In genomic region chr21:44428281-44428942, GRCh38 we compare ENCODE assay signal across 9 cellular contexts. TPM values are rescaled to one million over a fixed set of nuclear protein-coding genes. Genes with fewer than 3 reads are reported as not detected.
A peak's percentile ranks its signal among the peaks of the same experiment; 100 is the strongest.
DNase-seq lines count a peak whose midpoint lies in the region; ATAC-seq and TF ChIP-seq lines count a peak whose summit lies in the region.
"Had no signal": no experiment of that assay in that cellular context is flagged by ENCODE, and none has a peak within 500 bp of the region (broad histone marks: within the 10 kb centered on the region; RNA-seq: fewer than 3 reads in every experiment).

No MANE protein-coding gene starts in this region.

- H3K27ac ChIP-seq in GM23338 (ENCODE audit: low read depth) (no peak overlapping the region), OCI-LY7 (ENCODE audit: low read depth, low read length, poor library complexity, severe bottlenecking) (peak overlapping the region; percentile 18), neural progenitor cell (no peak overlapping the region)

- H3K4me2 ChIP-seq in GM23338 (no peak overlapping the region), OCI-LY7 (ENCODE audit: low read length) (peak overlapping the region; percentile 7; the same call in 1 of the 2 replicates), neural progenitor cell (no peak overlapping the region)

- H3K9ac ChIP-seq in neural progenitor cell, result no peak overlapping the region

- H3F3A ChIP-seq in GM23338 (replicated peaks; ENCODE audit: low read depth) (no peaks in the 10 kb centered on the region), neural progenitor cell (ENCODE audit: low read depth) (no peaks in the 10 kb centered on the region)

- H3K36me3 Mint-ChIP-seq in GM23338 (ENCODE audit: low read depth) (peaks cover 4% of the 10 kb centered on the region; the same call in 1 of the 3 replicates), neural progenitor cell (no peaks in the 10 kb centered on the region)

- H2AFZ ChIP-seq in GM23338 (no peak overlapping the region), OCI-LY7 (ENCODE audit: low read length) (peak overlapping the region; percentile 40; the same call in 1 of the 2 replicates), neural progenitor cell (replicated peaks) (no peak overlapping the region)

- no peaks in the 10 kb centered on the region for H3K4me1 ChIP-seq in GM23338 (ENCODE audit: insufficient read depth)
- peaks cover 9% of the 10 kb centered on the region for H3K4me1 ChIP-seq in OCI-LY7 (ENCODE audit: insufficient read depth, low read length, poor library complexity, severe bottlenecking)
- H3K4me1 ChIP-seq in neural progenitor cell, result no peaks in the 10 kb centered on the region

- H3K27me3 Mint-ChIP-seq in GM23338 (ENCODE audit: insufficient read depth, low read depth, poor library complexity), result peaks cover 5% of the 10 kb centered on the region
- H3K27me3 Mint-ChIP-seq in neural progenitor cell (ENCODE audit: insufficient read depth, low read depth), result peaks cover 6% of the 10 kb centered on the region

- intact Hi-C loops in OCI-LY7 (cut with micrococcal nuclease; ENCODE audit: unreplicated experiment), result loop anchor here (5.0 kb wide), 2 partner anchors 86 to 1214 kb away; partner anchors contain the start of gene PCBP3

- DNase-seq in GM23338 (ENCODE audit: low spot score) (peak; percentile 82), OCI-LY7 (ENCODE audit: low spot score) (peak; percentile 86), left lobe of liver (ENCODE audit: low spot score) (peak; percentile 86), middle frontal gyrus (ENCODE audit: extremely low spot score, low spot score) (no peak), neural progenitor cell (ENCODE audit: low spot score) (no peak)
- peak; percentile 69 for DNase-seq in activated T-cell treated with anti-CD3 and anti-CD28 coated beads, Interleukin-2, amount 50 U/mL, for 1 hour
- DNase-seq: IMR-90 had no signal

- H3K4me3 ChIP-seq in GM23338, result no peak overlapping the region
- H3K4me3 ChIP-seq in OCI-LY7 (ENCODE audit: low read depth, low read length, poor library complexity, severe bottlenecking), result no peak overlapping the region
- no peak overlapping the region for H3K4me3 ChIP-seq in neural progenitor cell

- POLR2A ChIA-PET in OCI-LY7 (lab: Charles Lee), result interaction anchor here (0.6 to 1.1 kb wide), 4 partner anchors 75 to 499 kb away, joined by 3 to 6 read pairs (median 4); partner anchors contain the start of genes CFAP410 and TRPM2

- H3K79me2 ChIP-seq in GM23338 (replicated peaks; ENCODE audit: insufficient read depth) (no peaks in the 10 kb centered on the region), OCI-LY7 (ENCODE audit: insufficient read depth, low read depth, low read length) (no peaks in the 10 kb centered on the region), neural progenitor cell (ENCODE audit: low read depth) (no peaks in the 10 kb centered on the region)

- CTCF ChIA-PET in OCI-LY7 (lab: Charles Lee; ENCODE audit: unreplicated experiment), result interaction anchor here (1.1 kb wide), 1 partner anchor 14 kb away, joined by 3 read pairs; no protein-coding TSS in a partner anchor

- ATAC-seq in GM23338 (peak; percentile 50), left lobe of liver (peak; percentile 88), GM21529 (IDR thresholded peaks at IDR 0.05; ENCODE audit: unreplicated experiment) (no peak), HG03045 (IDR thresholded peaks at IDR 0.05; ENCODE audit: unreplicated experiment) (no peak)

- no TSS peak for BruUV-seq in OCI-LY7 (replicated peaks; lab: Mats Ljungman, UMichigan)

- H3K9me3 Mint-ChIP-seq in GM23338, result peaks cover 17% of the 10 kb centered on the region; the same call in 2 of the 3 replicates
- peaks cover 12% of the 10 kb centered on the region for H3K9me3 Mint-ChIP-seq in neural progenitor cell

- H3K27me3 ChIP-seq in GM23338 (ENCODE audit: insufficient read depth), result no peaks in the 10 kb centered on the region
- H3K27me3 ChIP-seq in neural progenitor cell, result no peaks in the 10 kb centered on the region

- TF ChIP-seq CTCF in GM23338 (conservative IDR thresholded peaks at IDR 0.05; ENCODE audit: low read depth in 2 of 2) (no peak), OCI-LY7 (conservative IDR thresholded peaks at IDR 0.05; ENCODE audit: low read length) (no peak), neural progenitor cell (IDR thresholded peaks at IDR 0.05) (no peak)

- H3K36me3 ChIP-seq in GM23338 (ENCODE audit: insufficient read depth) (no peaks in the 10 kb centered on the region), OCI-LY7 (ENCODE audit: insufficient read depth, low read length) (no peaks in the 10 kb centered on the region), neural progenitor cell (no peaks in the 10 kb centered on the region)

- H3K9me3 ChIP-seq in OCI-LY7 (ENCODE audit: low read length), result peaks cover 13% of the 10 kb centered on the region
- H3K9me3 ChIP-seq in neural progenitor cell (ENCODE audit: low read depth), result no peaks in the 10 kb centered on the region

- H3K4me1 Mint-ChIP-seq in GM23338 (no peaks in the 10 kb centered on the region), neural progenitor cell (peaks cover 2% of the 10 kb centered on the region)

- no peak overlapping the region for H3K4me3 Mint-ChIP-seq in GM23338
- no peak overlapping the region for H3K4me3 Mint-ChIP-seq in neural progenitor cell

- H3K9me2 ChIP-seq in GM23338 (ENCODE audit: insufficient read depth) (no peaks in the 10 kb centered on the region), OCI-LY7 (ENCODE audit: insufficient read depth, low read length) (no peaks in the 10 kb centered on the region)

- H3K27ac Mint-ChIP-seq in GM23338 (no peak overlapping the region), neural progenitor cell (no peak overlapping the region)

- no peaks in the 10 kb centered on the region for H4K20me1 ChIP-seq in GM23338 (replicated peaks; ENCODE audit: insufficient read depth)
- no peaks in the 10 kb centered on the region for H4K20me1 ChIP-seq in OCI-LY7 (ENCODE audit: insufficient read depth, low read length)
- no peaks in the 10 kb centered on the region for H4K20me1 ChIP-seq in neural progenitor cell (ENCODE audit: low read depth)

TF ChIP-seq in GM23338, 12 proteins besides CTCF, POLR2A, EP300 and RAD21 (continues in another document):
- TF ChIP-seq CREB1 (CRISPR knock-in tag; IDR thresholded peaks at IDR 0.05; ENCODE audit: low read depth) (no peak), EZH2phosphoT487 (IDR thresholded peaks at IDR 0.05; ENCODE audit: unreplicated experiment) (no peak), STAT1 (IDR thresholded peaks at IDR 0.05; ENCODE audit: unreplicated experiment) (no peak)

RNA-seq across cellular contexts. Expression of gene LRRC3, which starts 26.9 kb away (rescaled TPM):
- total RNA-seq in GM23338 (2014; rRNA removed; shearing (Covaris generic)), result 4.4 and 6.8 TPM in 2 replicates
- polyA plus RNA-seq in GM23338 (2016; fragmentation: Nextera tagmentation; extraction: Ambion mirVana), result 0.95 and 1.2 TPM in 2 replicates
- total RNA-seq in OCI-LY7 (2014; rRNA removed; shearing (Covaris generic)), result not detected in 2 replicates
- total RNA-seq in OCI-LY7 (2022) (not detected in 2 replicates), left lobe of liver (22.0 TPM), neural progenitor cell (ENCODE audit: low replicate concordance) (2.5 and 4.9 TPM in 2 replicates)

Comparison
In these comparisons a context has a peak if more than half of its experiments do, and no peak if none do; other contexts are left out.
1. ATAC-seq: peak in GM23338 (single experiment) and left lobe of liver (single experiment); none in GM21529 (single experiment) and HG03045 (single experiment).
2. DNase-seq: peak in GM23338 (single experiment), OCI-LY7 (single experiment), activated T-cell treated with anti-CD3 and anti-CD28 coated beads, Interleukin-2, amount 50 U/mL, for 1 hour (single experiment) and left lobe of liver (single experiment); none in middle frontal gyrus (single experiment) and neural progenitor cell (single experiment).